17 cellular contexts compared by ENCODE assay signal in the genomic region with DNA sequence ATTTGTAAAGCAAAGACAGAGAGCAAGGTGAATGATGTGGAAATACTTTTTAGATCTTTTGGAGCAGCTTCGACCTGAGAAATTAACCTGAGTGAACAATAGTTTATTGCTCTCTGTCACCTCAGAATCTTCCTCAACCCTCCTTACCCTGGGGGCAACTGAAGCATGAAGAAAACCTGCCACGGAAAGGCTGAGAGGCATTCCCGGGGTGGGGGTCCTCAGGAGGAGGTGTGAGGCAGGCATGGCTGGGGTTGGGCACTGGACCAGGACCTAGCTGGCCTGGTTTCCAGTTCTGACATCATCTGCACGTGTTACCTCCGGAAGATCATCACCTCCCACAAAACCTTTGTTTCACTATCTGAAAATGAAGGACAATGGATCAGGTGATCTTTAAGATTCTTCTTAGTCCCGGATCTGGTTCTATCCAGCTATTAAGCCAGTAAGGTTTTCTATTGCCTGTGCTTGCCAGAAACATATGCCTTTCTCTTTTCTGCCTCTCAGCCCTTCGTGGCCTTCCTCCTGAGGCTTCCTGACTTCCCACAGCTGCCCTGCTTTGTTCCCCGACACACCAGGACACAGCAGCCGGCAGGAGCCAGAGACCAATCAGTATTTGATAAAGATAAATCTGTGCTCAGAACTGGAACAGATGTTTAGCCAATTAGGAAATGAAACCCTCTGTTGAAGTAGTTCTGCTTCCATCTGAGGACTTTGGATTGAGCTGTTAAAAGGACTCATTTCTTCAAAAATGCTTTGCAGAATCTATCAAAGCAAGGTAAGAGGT.
"Had no signal": no experiment of that assay in that cellular context is flagged by ENCODE, and none has a peak within 500 bp of the region (broad histone marks: within the 10 kb centered on the region; RNA-seq: fewer than 3 reads in every experiment).

No MANE protein-coding gene starts in this region.

- H3K27me3 ChIP-seq: pancreas, sigmoid colon, stomach, upper lobe of left lung had no signal

- H3K27ac Mint-ChIP-seq: activated CD4-positive, alpha-beta T cell treated with anti-CD3 and anti-CD28 coated beads for 36 hours; activated naive CD8-positive, alpha-beta T cell treated with anti-CD3 and anti-CD28 coated beads for 36 hours; activated T-helper 1 cell treated with anti-CD3 and anti-CD28 coated beads, Interleukin-12 subunit alpha, Interleukin-12 subunit beta, Interleukin-2, Interleukin-4 antibody, amounts not matched to agents 30 ng/mL and 10 ng/mL and 1 ng/mL, durations not matched to agents 14 hours and 24 hours and 36 hours; naive thymus-derived CD4-positive, alpha-beta T cell; stimulated activated effector memory CD8-positive, alpha-beta T cell treated with anti-CD3 and anti-CD28 coated beads, Interleukin-12 subunit alpha, Interleukin-12 subunit beta, amount 100 ng/mL, for 72 hours; WTC11 had no signal

- H3K36me3 ChIP-seq: left ventricle myocardium inferior, pancreas, sigmoid colon, stomach, upper lobe of left lung had no signal

- H3K4me1 ChIP-seq: left ventricle myocardium inferior, pancreas, sigmoid colon, stomach, upper lobe of left lung had no signal

- H3K4me3 Mint-ChIP-seq: activated CD4-positive, alpha-beta T cell treated with anti-CD3 and anti-CD28 coated beads for 36 hours; activated naive CD8-positive, alpha-beta T cell treated with anti-CD3 and anti-CD28 coated beads for 36 hours; activated T-helper 1 cell treated with anti-CD3 and anti-CD28 coated beads, Interleukin-12 subunit alpha, Interleukin-12 subunit beta, Interleukin-2, Interleukin-4 antibody, amounts not matched to agents 30 ng/mL and 10 ng/mL and 1 ng/mL, durations not matched to agents 14 hours and 24 hours and 36 hours; naive thymus-derived CD4-positive, alpha-beta T cell; stimulated activated effector memory CD8-positive, alpha-beta T cell treated with anti-CD3 and anti-CD28 coated beads, Interleukin-12 subunit alpha, Interleukin-12 subunit beta, amount 100 ng/mL, for 72 hours; WTC11 had no signal

- DNase-seq: activated CD4-positive, alpha-beta T cell treated with anti-CD3 and anti-CD28 coated beads for 36 hours; activated CD4-positive, alpha-beta T cell treated with anti-CD3 and anti-CD28 coated beads, Interleukin-2, amount 50 U/mL, for 48 hours; activated naive CD8-positive, alpha-beta T cell treated with anti-CD3 and anti-CD28 coated beads for 36 hours; amniotic stem cell; dorsolateral prefrontal cortex; kidney; left ventricle myocardium inferior; naive thymus-derived CD4-positive, alpha-beta T cell; pancreas; sigmoid colon; stimulated activated CD4-positive, alpha-beta T cell treated with anti-CD3 and anti-CD28 coated beads, Interleukin-4, amount 100 ng/mL, for 24 hours; stomach; T-helper 2 cell; upper lobe of left lung had no signal

- H3K27ac ChIP-seq: dorsolateral prefrontal cortex, left ventricle myocardium inferior, pancreas, sigmoid colon, stomach, upper lobe of left lung had no signal

- H3K36me3 Mint-ChIP-seq: activated naive CD8-positive, alpha-beta T cell treated with anti-CD3 and anti-CD28 coated beads for 36 hours; naive thymus-derived CD4-positive, alpha-beta T cell; stimulated activated effector memory CD8-positive, alpha-beta T cell treated with anti-CD3 and anti-CD28 coated beads, Interleukin-12 subunit alpha, Interleukin-12 subunit beta, amount 100 ng/mL, for 72 hours had no signal

- H3K4me3 ChIP-seq: dorsolateral prefrontal cortex, left ventricle myocardium inferior, pancreas, sigmoid colon, stomach, upper lobe of left lung had no signal

- H3K27me3 Mint-ChIP-seq: activated naive CD8-positive, alpha-beta T cell treated with anti-CD3 and anti-CD28 coated beads for 36 hours had no signal

- H3K4me1 Mint-ChIP-seq: activated CD4-positive, alpha-beta T cell treated with anti-CD3 and anti-CD28 coated beads for 36 hours; activated naive CD8-positive, alpha-beta T cell treated with anti-CD3 and anti-CD28 coated beads for 36 hours; naive thymus-derived CD4-positive, alpha-beta T cell; stimulated activated effector memory CD8-positive, alpha-beta T cell treated with anti-CD3 and anti-CD28 coated beads, Interleukin-12 subunit alpha, Interleukin-12 subunit beta, amount 100 ng/mL, for 72 hours had no signal

- H3K9me3 Mint-ChIP-seq: activated naive CD8-positive, alpha-beta T cell treated with anti-CD3 and anti-CD28 coated beads for 36 hours; activated T-helper 1 cell treated with anti-CD3 and anti-CD28 coated beads, Interleukin-12 subunit alpha, Interleukin-12 subunit beta, Interleukin-2, Interleukin-4 antibody, amounts not matched to agents 30 ng/mL and 10 ng/mL and 1 ng/mL, durations not matched to agents 14 hours and 24 hours and 36 hours had no signal
